Comparison of ENCODE assay signal across 8 cellular contexts in the genomic region with DNA sequence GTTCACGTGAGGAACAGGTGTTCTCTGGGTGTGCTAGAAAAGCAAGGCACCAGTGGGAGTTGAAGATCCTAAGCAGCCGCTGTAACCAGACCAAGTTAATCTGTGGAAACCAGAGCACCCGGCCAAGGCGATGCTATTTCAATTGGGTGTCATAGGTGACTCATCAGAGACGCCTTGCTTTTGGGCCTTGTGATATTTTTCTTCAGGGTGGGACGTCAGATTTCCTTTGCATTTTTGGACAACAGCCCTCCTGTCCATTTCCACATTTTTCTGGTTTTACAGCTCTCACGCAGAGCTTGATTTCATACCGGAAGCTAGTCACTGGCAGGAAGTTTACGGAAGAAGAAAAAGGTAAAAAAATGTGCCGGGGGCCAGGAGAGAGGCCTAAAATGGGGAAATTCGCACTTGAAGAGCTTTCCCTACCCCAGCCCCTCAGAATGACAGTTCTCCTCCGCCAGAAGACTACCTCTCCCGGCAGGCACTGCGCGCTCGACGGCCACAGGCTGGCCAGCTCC. TPM values are rescaled to one million over a fixed set of nuclear protein-coding genes. Genes with fewer than 3 reads are reported as not detected.
DNase-seq lines count a peak whose midpoint lies in the region; ATAC-seq and TF ChIP-seq lines count a peak whose summit lies in the region.

No MANE protein-coding gene starts in this region.

- H3K9me3 ChIP-seq in thoracic aorta: no peaks in the 10 kb centered on the region

- no peak for TF ChIP-seq CTCF in thoracic aorta (IDR thresholded peaks at IDR 0.05)

- peak overlapping the region; percentile 96 for H3K4me3 ChIP-seq in thoracic aorta

- H3K36me3 ChIP-seq in thoracic aorta: no peaks in the 10 kb centered on the region

- no peaks in the 10 kb centered on the region for H3K27me3 ChIP-seq in thoracic aorta (replicated peaks; ENCODE audit: insufficient read depth)

- H3K27ac Mint-ChIP-seq in activated naive CD8-positive, alpha-beta T cell treated with anti-CD3 and anti-CD28 coated beads, Interleukin-2, amount 50 U/mL, for 24 hours: peak overlapping the region; percentile 64

- H3K4me3 Mint-ChIP-seq in activated naive CD8-positive, alpha-beta T cell treated with anti-CD3 and anti-CD28 coated beads, Interleukin-2, amount 50 U/mL, for 24 hours: peak overlapping the region; percentile 88

- no peaks in the 10 kb centered on the region for H3K9me3 Mint-ChIP-seq in activated naive CD8-positive, alpha-beta T cell treated with anti-CD3 and anti-CD28 coated beads, Interleukin-2, amount 50 U/mL, for 24 hours

- H3K36me3 Mint-ChIP-seq in activated naive CD8-positive, alpha-beta T cell treated with anti-CD3 and anti-CD28 coated beads, Interleukin-2, amount 50 U/mL, for 24 hours (ENCODE audit: low read depth): peaks cover 12% of the 10 kb centered on the region

- H3K27ac ChIP-seq in thoracic aorta: peak overlapping the region; percentile 48 to 59

- H3K27me3 Mint-ChIP-seq in activated naive CD8-positive, alpha-beta T cell treated with anti-CD3 and anti-CD28 coated beads, Interleukin-2, amount 50 U/mL, for 24 hours: peaks cover 21% of the 10 kb centered on the region

- H3K4me1 ChIP-seq in thoracic aorta (ENCODE audit: control insufficient read depth in 1 of 2, low read depth in 2 of 2): peaks cover 3 to 10% of the 10 kb centered on the region in 2 donors

- DNase-seq in stimulated activated CD4-positive, alpha-beta T cell treated with anti-CD3 and anti-CD28 coated beads, Interleukin-4, amount 100 ng/mL, for 1 hour: peak; percentile 4
- no peak for DNase-seq in stimulated activated CD4-positive, alpha-beta T cell treated with anti-CD3 and anti-CD28 coated beads, Interleukin-2, amount 100 ng/mL, for 48 hours
- DNase-seq in activated naive CD8-positive, alpha-beta T cell treated with anti-CD3 and anti-CD28 coated beads, Interleukin-2, amount 50 U/mL, for 24 hours: peak; percentile 12
- DNase-seq in inferior parietal cortex (ENCODE audit: extremely low spot score): peak; percentile 22
- DNase-seq in thoracic aorta (ENCODE audit: low spot score): no peak
- no peak for DNase-seq in NCI-H2107 treated with DMSO at 0.1 percent for 48 hours (lab: John Stamatoyannopoulos, UW; ENCODE audit: unreplicated experiment)

- peaks cover 34% of the 10 kb centered on the region for H3K4me1 Mint-ChIP-seq in activated naive CD8-positive, alpha-beta T cell treated with anti-CD3 and anti-CD28 coated beads, Interleukin-2, amount 50 U/mL, for 24 hours

- no peak for ATAC-seq in activated naive CD8-positive, alpha-beta T cell treated with anti-CD3 and anti-CD28 coated beads, Interleukin-2, amount 50 U/mL, for 24 hours
- ATAC-seq in thoracic aorta (ENCODE audit: insufficient number of reproducible peaks, low FRiP score, low read depth): peak; percentile 23
- ATAC-seq in GM21723 (IDR thresholded peaks at IDR 0.05; ENCODE audit: unreplicated experiment): no peak
- ATAC-seq in HG02973 (IDR thresholded peaks at IDR 0.05; ENCODE audit: unreplicated experiment): no peak

RNA-seq across cellular contexts. Expression of gene KBTBD8, which starts 0.5 kb away (rescaled TPM):
- total RNA-seq in thoracic aorta: 1 to 10 TPM in 1 of 2 donors, under 1 TPM in 1; 0.54 to 1.1 TPM

Comparison
In these comparisons a context has a peak if more than half of its experiments do, and no peak if none do; other contexts are left out.
1. DNase-seq: peak in stimulated activated CD4-positive, alpha-beta T cell treated with anti-CD3 and anti-CD28 coated beads, Interleukin-4, amount 100 ng/mL, for 1 hour (single experiment), activated naive CD8-positive, alpha-beta T cell treated with anti-CD3 and anti-CD28 coated beads, Interleukin-2, amount 50 U/mL, for 24 hours (single experiment) and inferior parietal cortex (single experiment); none in stimulated activated CD4-positive, alpha-beta T cell treated with anti-CD3 and anti-CD28 coated beads, Interleukin-2, amount 100 ng/mL, for 48 hours (0 of 2), thoracic aorta (single experiment) and NCI-H2107 treated with DMSO at 0.1 percent for 48 hours (single experiment).